Comparison of ENCODE assay signal across 30 cellular contexts in genomic region chr10:49075743-49076142, GRCh38. TPM values are rescaled to one million over a fixed set of nuclear protein-coding genes. Genes with fewer than 3 reads are reported as not detected.
"Had no signal": no experiment of that assay in that cellular context is flagged by ENCODE, and none has a peak within 500 bp of the region (broad histone marks: within the 10 kb centered on the region; RNA-seq: fewer than 3 reads in every experiment).

No MANE protein-coding gene starts in this region.

- H3K4me3 Mint-ChIP-seq: activated CD4-positive, alpha-beta memory T cell treated with anti-CD3 and anti-CD28 coated beads, Interleukin-2, amount 10 ng/mL, durations not matched to agents 7 days and 5 days; activated naive CD4-positive, alpha-beta T cell treated with anti-CD3 and anti-CD28 coated beads, Interleukin-2, amount 10 ng/mL, durations not matched to agents 7 days and 5 days; activated naive CD8-positive, alpha-beta T cell treated with anti-CD3 and anti-CD28 coated beads, Interleukin-2, amount 10 ng/mL, durations not matched to agents 7 days and 5 days; central memory CD8-positive, alpha-beta T cell; dendritic cell treated with granulocyte-macrophage colony-stimulating factor and Interleukin-4, amounts not matched to agents 40 ng/mL and 50 ng/mL, for 4 days; WTC11 had no signal

- H3K27ac ChIP-seq: brain microvascular endothelial cell, coronary artery, dorsolateral prefrontal cortex, esophagus muscularis mucosa, foreskin keratinocyte, gastrocnemius medialis, heart left ventricle had no signal

- H3K36me3 ChIP-seq: brain microvascular endothelial cell, gastrocnemius medialis had no signal

- H3K36me3 Mint-ChIP-seq: activated naive CD4-positive, alpha-beta T cell treated with anti-CD3 and anti-CD28 coated beads, Interleukin-2, amount 10 ng/mL, durations not matched to agents 7 days and 5 days; activated naive CD4-positive, alpha-beta T cell treated with anti-CD3 and anti-CD28 coated beads, Interleukin-2, amount 50 U/mL, for 72 hours; activated naive CD8-positive, alpha-beta T cell treated with anti-CD3 and anti-CD28 coated beads, Interleukin-2, amount 10 ng/mL, durations not matched to agents 7 days and 5 days; WTC11 had no signal

- ATAC-seq: activated T-cell treated with anti-CD3 and anti-CD28 coated beads, Interleukin-2, amount 50 U/mL, for 72 hours; foreskin keratinocyte; gastrocnemius medialis; heart left ventricle; WTC11 had no signal

- DNase-seq: activated CD4-positive, alpha-beta memory T cell treated with anti-CD3 and anti-CD28 coated beads, Interleukin-2, amount 10 ng/mL, durations not matched to agents 7 days and 5 days; activated CD4-positive, alpha-beta T cell treated with anti-CD3 and anti-CD28 coated beads for 1 hour; activated CD4-positive, alpha-beta T cell treated with anti-CD3 and anti-CD28 coated beads for 48 hours; activated gamma-delta T cell; activated naive CD4-positive, alpha-beta T cell; activated naive CD4-positive, alpha-beta T cell treated with anti-CD3 and anti-CD28 coated beads, Interleukin-2, amount 10 ng/mL, durations not matched to agents 7 days and 5 days; activated naive CD8-positive, alpha-beta T cell treated with anti-CD3 and anti-CD28 coated beads, Interleukin-2, amount 10 ng/mL, durations not matched to agents 7 days and 5 days; activated T-cell treated with anti-CD3 and anti-CD28 coated beads, Interleukin-2, amount 50 U/mL, for 1 hour; activated T-cell treated with anti-CD3 and anti-CD28 coated beads, Interleukin-2, amount 50 U/mL, for 72 hours; amniotic stem cell; brain microvascular endothelial cell; dorsolateral prefrontal cortex; effector memory CD4-positive, alpha-beta T cell; erythroblast; foreskin keratinocyte; gastrocnemius medialis; glutamatergic neuron; T-helper 2 cell had no signal

- H3K4me1 ChIP-seq: foreskin keratinocyte had no signal

- H3K4me3 ChIP-seq: coronary artery, dorsolateral prefrontal cortex, esophagus muscularis mucosa, gastrocnemius medialis, heart left ventricle had no signal

- H3K27me3 ChIP-seq: brain microvascular endothelial cell, dorsolateral prefrontal cortex, esophagus muscularis mucosa, foreskin keratinocyte, gastrocnemius medialis, heart left ventricle had no signal

- H3K9me3 ChIP-seq: esophagus muscularis mucosa, gastrocnemius medialis, heart left ventricle had no signal

- H3K27me3 Mint-ChIP-seq: activated CD4-positive, alpha-beta memory T cell treated with anti-CD3 and anti-CD28 coated beads, Interleukin-2, amount 10 ng/mL, durations not matched to agents 7 days and 5 days had no signal

- H3K4me1 Mint-ChIP-seq: central memory CD8-positive, alpha-beta T cell had no signal

- H3K9me3 Mint-ChIP-seq: activated CD4-positive, alpha-beta memory T cell treated with anti-CD3 and anti-CD28 coated beads, Interleukin-2, amount 10 ng/mL, durations not matched to agents 7 days and 5 days; activated naive CD4-positive, alpha-beta T cell treated with anti-CD3 and anti-CD28 coated beads, Interleukin-2, amount 10 ng/mL, durations not matched to agents 7 days and 5 days; activated naive CD4-positive, alpha-beta T cell treated with anti-CD3 and anti-CD28 coated beads, Interleukin-2, amount 50 U/mL, for 72 hours; activated naive CD8-positive, alpha-beta T cell treated with anti-CD3 and anti-CD28 coated beads, Interleukin-2, amount 10 ng/mL, durations not matched to agents 7 days and 5 days; activated T-cell treated with anti-CD3 and anti-CD28 coated beads, Interleukin-2, amount 50 U/mL, for 72 hours; central memory CD8-positive, alpha-beta T cell; dendritic cell treated with granulocyte-macrophage colony-stimulating factor and Interleukin-4, amounts not matched to agents 40 ng/mL and 50 ng/mL, for 4 days; WTC11 had no signal

- H3K27ac Mint-ChIP-seq: activated CD4-positive, alpha-beta memory T cell treated with anti-CD3 and anti-CD28 coated beads, Interleukin-2, amount 10 ng/mL, durations not matched to agents 7 days and 5 days; activated naive CD4-positive, alpha-beta T cell treated with anti-CD3 and anti-CD28 coated beads, Interleukin-2, amount 10 ng/mL, durations not matched to agents 7 days and 5 days; activated naive CD4-positive, alpha-beta T cell treated with anti-CD3 and anti-CD28 coated beads, Interleukin-2, amount 50 U/mL, for 72 hours; activated naive CD8-positive, alpha-beta T cell treated with anti-CD3 and anti-CD28 coated beads, Interleukin-2, amount 10 ng/mL, durations not matched to agents 7 days and 5 days; activated T-cell treated with anti-CD3 and anti-CD28 coated beads, Interleukin-2, amount 50 U/mL, for 72 hours; dendritic cell treated with granulocyte-macrophage colony-stimulating factor and Interleukin-4, amounts not matched to agents 40 ng/mL and 50 ng/mL, for 4 days; WTC11 had no signal

RNA-seq across cellular contexts. Expression of gene VSTM4, which starts 39.6 kb away (rescaled TPM):
- total RNA-seq: activated naive CD4-positive, alpha-beta T cell treated with anti-CD3 and anti-CD28 coated beads, Interleukin-2, amount 50 U/mL, for 72 hours; activated naive CD8-positive, alpha-beta T cell treated with anti-CD3 and anti-CD28 coated beads, Interleukin-2, amount 10 ng/mL, durations not matched to agents 7 days and 5 days; foreskin keratinocyte had no signal
- polyA plus RNA-seq: foreskin keratinocyte had no signal

RNA-seq across cellular contexts. Expression of gene FAM170B, which starts 58.1 kb away (rescaled TPM):
- total RNA-seq: activated naive CD4-positive, alpha-beta T cell treated with anti-CD3 and anti-CD28 coated beads, Interleukin-2, amount 50 U/mL, for 72 hours; activated naive CD8-positive, alpha-beta T cell treated with anti-CD3 and anti-CD28 coated beads, Interleukin-2, amount 10 ng/mL, durations not matched to agents 7 days and 5 days; astrocyte; bronchial epithelial cell; cardiac septum; cerebellum; esophagus muscularis mucosa; foreskin keratinocyte; gastrocnemius medialis; heart left ventricle; T-helper 1 cell treated with Interleukin-12 subunit alpha and Interleukin-12 subunit beta and Interleukin-4 antibody, amounts not matched to agents 30 ng/mL and 1 ng/mL, for 36 hours; WTC11 had no signal
- polyA plus RNA-seq: foreskin keratinocyte, heart left ventricle had no signal
